ENCODE assay signal across 11 cellular contexts in genomic region chr7:47451851-47452205, GRCh38.
DNase-seq lines count a peak whose midpoint lies in the region; ATAC-seq and TF ChIP-seq lines count a peak whose summit lies in the region.
"Had no signal": no experiment of that assay in that cellular context is flagged by ENCODE, and none has a peak within 500 bp of the region (broad histone marks: within the 10 kb centered on the region; RNA-seq: fewer than 3 reads in every experiment).

No MANE protein-coding gene starts in this region.

- no peaks in the 10 kb centered on the region for H3K36me3 ChIP-seq in Panc1 (ENCODE audit: control insufficient read depth, insufficient read depth, low read length)
- no peaks in the 10 kb centered on the region for H3K36me3 ChIP-seq in transverse colon

- POLR2A ChIA-PET in Panc1 (lab: Charles Lee), result no interaction called here
- POLR2A ChIA-PET in RWPE1 (lab: Yijun Ruan, JAX; ENCODE audit: low non-redundant PET), result no interaction called here
- POLR2A ChIA-PET in activated CD8-positive, alpha-beta T cell treated with anti-CD3 and anti-CD28 coated beads for 36 hours (lab: Charles Lee), result no interaction called here

- TF ChIP-seq EP300 in transverse colon (IDR thresholded peaks at IDR 0.05; ENCODE audit: low read depth), result no peak

- H3K4me3 Mint-ChIP-seq in nephron, result peak overlapping the region in 1 of 3 experiments; percentile 42
- H3K4me3 Mint-ChIP-seq in activated CD8-positive, alpha-beta T cell treated with anti-CD3 and anti-CD28 coated beads for 36 hours, result no peak overlapping the region
- H3K4me3 Mint-ChIP-seq: activated naive CD8-positive, alpha-beta T cell treated with anti-CD3 and anti-CD28 coated beads, Interleukin-2, amount 10 ng/mL, durations not matched to agents 7 days and 5 days; CD8-positive, alpha-beta memory T cell had no signal

- TF ChIP-seq CTCF in Panc1 (IDR thresholded peaks at IDR 0.05) (no peak), epithelial cell of proximal tubule (conservative IDR thresholded peaks at IDR 0.05; ENCODE audit: low read depth, low read length) (no peak), nephron (IDR thresholded peaks at IDR 0.05; ENCODE audit: unreplicated experiment in 3 of 3) (no peak), transverse colon (IDR thresholded peaks at IDR 0.05) (no peak), RWPE1 (conservative IDR thresholded peaks at IDR 0.05; ENCODE audit: low read depth) (no peak)
- no peak for TF ChIP-seq CTCF in activated CD8-positive, alpha-beta T cell treated with anti-CD3 and anti-CD28 coated beads for 36 hours (IDR thresholded peaks at IDR 0.05)

- H3K9me3 Mint-ChIP-seq in nephron, result no peaks in the 10 kb centered on the region
- H3K9me3 Mint-ChIP-seq in activated CD8-positive, alpha-beta T cell treated with anti-CD3 and anti-CD28 coated beads for 36 hours, result no peaks in the 10 kb centered on the region
- H3K9me3 Mint-ChIP-seq: activated naive CD8-positive, alpha-beta T cell treated with anti-CD3 and anti-CD28 coated beads, Interleukin-2, amount 10 ng/mL, durations not matched to agents 7 days and 5 days had no signal

- peak overlapping the region; percentile 84 for H3K27ac ChIP-seq in Panc1 (ENCODE audit: low read length)
- H3K27ac ChIP-seq in transverse colon, result peak overlapping the region in 3 of 4 donors; percentile 71 to 78 (median 71)
- no peak overlapping the region for H3K27ac ChIP-seq in RWPE1

- peaks cover 69% of the 10 kb centered on the region for H3K4me1 Mint-ChIP-seq in nephron
- no peaks in the 10 kb centered on the region for H3K4me1 Mint-ChIP-seq in activated CD8-positive, alpha-beta T cell treated with anti-CD3 and anti-CD28 coated beads for 36 hours (ENCODE audit: low read depth)
- H3K4me1 Mint-ChIP-seq: CD8-positive, alpha-beta memory T cell had no signal

- no peak overlapping the region for H3K4me3 ChIP-seq in Panc1 (ENCODE audit: low read depth in 2 of 2, low read length in 2 of 2)
- peak overlapping the region; percentile 55 for H3K4me3 ChIP-seq in epithelial cell of proximal tubule (ENCODE audit: low read depth, low read length)
- no peak overlapping the region for H3K4me3 ChIP-seq in transverse colon

- no peak for DNase-seq in Panc1 (ENCODE audit: low read depth, low spot score)
- DNase-seq in epithelial cell of proximal tubule (ENCODE audit: low read depth), result no peak
- DNase-seq in transverse colon, result no peak
- DNase-seq in RWPE1 (ENCODE audit: low spot score), result no peak
- no peak for DNase-seq in cerebellar nuclear complex (lab: John Stamatoyannopoulos, UW)
- no peak for DNase-seq in activated CD8-positive, alpha-beta T cell treated with anti-CD3 and anti-CD28 coated beads for 36 hours
- DNase-seq: activated naive CD8-positive, alpha-beta T cell treated with anti-CD3 and anti-CD28 coated beads, Interleukin-2, amount 10 ng/mL, durations not matched to agents 7 days and 5 days; CD8-positive, alpha-beta memory T cell; left lung; NCI-H187 treated with DMSO at 0.1 percent for 48 hours had no signal

- H3K27me3 ChIP-seq in Panc1 (ENCODE audit: control insufficient read depth, insufficient read depth, low read length) (no peaks in the 10 kb centered on the region), transverse colon (no peaks in the 10 kb centered on the region)
- H3K27me3 ChIP-seq: left lung had no signal

- H3K9me3 ChIP-seq in Panc1 (ENCODE audit: control insufficient read depth, insufficient read depth, low read depth, low read length), result no peaks in the 10 kb centered on the region
- H3K9me3 ChIP-seq in transverse colon, result no peaks in the 10 kb centered on the region
- H3K9me3 ChIP-seq: left lung had no signal

- peaks cover 4% of the 10 kb centered on the region for H3K36me3 Mint-ChIP-seq in nephron (ENCODE audit: low read depth)
- no peaks in the 10 kb centered on the region for H3K36me3 Mint-ChIP-seq in activated CD8-positive, alpha-beta T cell treated with anti-CD3 and anti-CD28 coated beads for 36 hours (ENCODE audit: low read depth)
- H3K36me3 Mint-ChIP-seq: activated naive CD8-positive, alpha-beta T cell treated with anti-CD3 and anti-CD28 coated beads, Interleukin-2, amount 10 ng/mL, durations not matched to agents 7 days and 5 days; CD8-positive, alpha-beta memory T cell had no signal

- peaks cover 92% of the 10 kb centered on the region for H3K4me1 ChIP-seq in Panc1 (ENCODE audit: control insufficient read depth, insufficient read depth, low read length)
- peaks cover 31 to 45% (median 40%) of the 10 kb centered on the region in 4 donors for H3K4me1 ChIP-seq in transverse colon

- CTCF ChIA-PET in Panc1 (lab: Charles Lee) (no interaction called here), RWPE1 (lab: Yijun Ruan, JAX) (interaction anchor here (1.6 kb wide), 1 partner anchor 186 kb away, joined by 4 read pairs; no protein-coding TSS in a partner anchor)
- CTCF ChIA-PET in activated CD8-positive, alpha-beta T cell treated with anti-CD3 and anti-CD28 coated beads for 36 hours (lab: Charles Lee), result no interaction called here

- BruUV-seq in Panc1 (replicated peaks; lab: Mats Ljungman, UMichigan), result TSS peak; percentile 21

- in situ Hi-C loops in Panc1 (cut with HindIII; ENCODE audit: low pct_unique_long_range_greater_than_20kb, low sequenced_read_pairs) (no loop called here), transverse colon (cut with MboI; ENCODE audit: low pct_ligation_motif_present in 1 of 4, low pct_unique_long_range_greater_than_20kb in 1 of 4, low sequenced_read_pairs in 3 of 4) (loop anchor here in 1 of 4 donors (25.0 kb wide), 1 partner anchor 135 kb away; the partner anchor contains the start of gene TNS3)

- ATAC-seq in Panc1, result no peak
- ATAC-seq in activated CD8-positive, alpha-beta T cell treated with anti-CD3 and anti-CD28 coated beads for 36 hours, result no peak
- ATAC-seq: left lung had no signal

- peak overlapping the region; percentile 78 to 86 (median 82) for H3K27ac Mint-ChIP-seq in nephron
- H3K27ac Mint-ChIP-seq in activated CD8-positive, alpha-beta T cell treated with anti-CD3 and anti-CD28 coated beads for 36 hours, result no peak overlapping the region
- H3K27ac Mint-ChIP-seq: activated naive CD8-positive, alpha-beta T cell treated with anti-CD3 and anti-CD28 coated beads, Interleukin-2, amount 10 ng/mL, durations not matched to agents 7 days and 5 days; CD8-positive, alpha-beta memory T cell had no signal

- peaks cover 6% of the 10 kb centered on the region for H3K27me3 Mint-ChIP-seq in nephron (ENCODE audit: low read depth)
- peaks cover 1% of the 10 kb centered on the region for H3K27me3 Mint-ChIP-seq in activated CD8-positive, alpha-beta T cell treated with anti-CD3 and anti-CD28 coated beads for 36 hours

- 28 to 40% methylated on average over 1 to 3 of the region's 3 CpGs for WGBS in transverse colon (ENCODE audit: low coverage in 1 of 2), 2 donors

- intact Hi-C loops in Panc1 (cut with micrococcal nuclease; ENCODE audit: unreplicated experiment) (no loop called here), transverse colon (cut with DNase I; ENCODE audit: low total_unique reads) (no loop called here)
- intact Hi-C loops in activated CD8-positive, alpha-beta T cell treated with anti-CD3 and anti-CD28 coated beads for 36 hours (cut with micrococcal nuclease), result no loop called here

- TF ChIP-seq POLR2A in transverse colon (IDR thresholded peaks at IDR 0.05), result no peak
